In the genomic region with DNA sequence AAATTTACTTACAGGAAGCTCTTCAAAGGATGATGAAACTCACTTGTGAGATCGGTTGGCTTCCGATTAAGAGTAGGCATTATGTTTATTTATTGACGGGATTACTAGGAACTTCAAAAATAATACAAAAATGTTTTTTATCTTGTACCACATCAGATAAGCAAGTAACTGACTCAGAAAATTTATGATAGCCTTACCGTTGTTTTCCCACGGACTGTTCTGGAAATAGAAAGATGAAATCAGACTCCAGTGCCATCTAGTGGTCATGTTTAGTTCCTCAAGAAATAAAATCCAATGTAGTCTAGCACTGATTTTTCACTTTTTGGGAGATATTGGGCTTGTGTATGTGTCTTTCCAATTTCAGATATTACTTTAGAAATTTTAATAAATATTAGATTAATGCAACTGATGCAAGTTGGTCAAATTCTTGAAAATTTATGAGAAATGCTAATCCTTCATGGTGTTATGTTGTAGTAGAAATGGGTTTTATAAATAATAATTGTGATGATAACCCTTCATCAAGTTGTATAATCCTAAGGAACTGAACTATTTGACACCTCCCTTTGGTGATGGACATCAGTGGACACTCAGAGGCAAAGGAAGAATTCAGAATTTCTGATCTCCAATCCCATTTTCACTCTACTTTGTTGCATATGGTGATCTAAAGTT, we compare ENCODE assay signal across 8 cellular contexts.
DNase-seq lines count a peak whose midpoint lies in the region; ATAC-seq and TF ChIP-seq lines count a peak whose summit lies in the region.

No MANE protein-coding gene starts in this region.

- H3K4me3 ChIP-seq in effector memory CD4-positive, alpha-beta T cell (ENCODE audit: insufficient read depth, low read depth, low read length, poor library complexity, severe bottlenecking) = no peak overlapping the region
- no peak overlapping the region for H3K4me3 ChIP-seq in H7 (ENCODE audit: insufficient read depth, low read depth, low read length)

- no peak overlapping the region for H3K27ac Mint-ChIP-seq in effector memory CD8-positive, alpha-beta T cell
- H3K27ac Mint-ChIP-seq in mesothelial cell of epicardium = peak overlapping the region; percentile 11

- H3K27me3 ChIP-seq in effector memory CD4-positive, alpha-beta T cell (replicated peaks; ENCODE audit: control insufficient read depth, insufficient read depth, low read length, poor library complexity, severe bottlenecking) = no peaks in the 10 kb centered on the region
- H3K27me3 ChIP-seq in H7 (ENCODE audit: control insufficient read depth, insufficient read depth, low read length) = no peaks in the 10 kb centered on the region

- peak overlapping the region; percentile 22 to 56 for H3K4me3 Mint-ChIP-seq in effector memory CD8-positive, alpha-beta T cell
- no peak overlapping the region for H3K4me3 Mint-ChIP-seq in mesothelial cell of epicardium

- ATAC-seq in effector memory CD8-positive, alpha-beta T cell (replicated peaks) = peak; percentile 23

- peaks cover 8 to 23% of the 10 kb centered on the region in 2 donors for H3K4me1 Mint-ChIP-seq in effector memory CD8-positive, alpha-beta T cell (ENCODE audit: low read depth in 2 of 2)
- H3K4me1 Mint-ChIP-seq in mesothelial cell of epicardium = peaks cover 5% of the 10 kb centered on the region

- no peak overlapping the region for H3K27ac ChIP-seq in effector memory CD4-positive, alpha-beta T cell (ENCODE audit: insufficient read depth, low read length, poor library complexity, severe bottlenecking)

- no peaks in the 10 kb centered on the region for H3K4me1 ChIP-seq in effector memory CD4-positive, alpha-beta T cell (ENCODE audit: control insufficient read depth, insufficient read depth, low read length, poor library complexity, severe bottlenecking)

- no peaks in the 10 kb centered on the region for H3K36me3 ChIP-seq in effector memory CD4-positive, alpha-beta T cell (ENCODE audit: control insufficient read depth, insufficient read depth, low read length)
- H3K36me3 ChIP-seq in H7 (replicated peaks; ENCODE audit: control insufficient read depth, insufficient read depth, low read length) = no peaks in the 10 kb centered on the region

- H3K27me3 Mint-ChIP-seq in effector memory CD8-positive, alpha-beta T cell = peaks cover 0 to 5% of the 10 kb centered on the region in 2 donors
- no peaks in the 10 kb centered on the region for H3K27me3 Mint-ChIP-seq in mesothelial cell of epicardium (ENCODE audit: low read depth)

- no peaks in the 10 kb centered on the region for H3K9me3 ChIP-seq in effector memory CD4-positive, alpha-beta T cell (ENCODE audit: control insufficient read depth, low read length)

- TF ChIP-seq CTCF in mesothelial cell of epicardium (IDR thresholded peaks at IDR 0.05; ENCODE audit: unreplicated experiment) = peak; percentile 91

- intact Hi-C loops in posterior vena cava (cut with DNase I) = loop anchor here (5.0 to 10.0 kb wide), 4 partner anchors 130 to 470 kb away; no protein-coding TSS in a partner anchor

- DNase-seq in DMS153 treated with DMSO at 0.1 percent for 48 hours (lab: John Stamatoyannopoulos, UW; ENCODE audit: unreplicated experiment) = peak; percentile 46
- DNase-seq in HT1080 (ENCODE audit: low read depth) = peak; percentile 44
- peak; percentile 54 for DNase-seq in RPMI7951 (ENCODE audit: low read depth)
- peak in 1 of 3 experiments; percentile 2 for DNase-seq in effector memory CD8-positive, alpha-beta T cell
- DNase-seq in mesothelial cell of epicardium (ENCODE audit: low spot score in 2 of 2, unreplicated experiment in 2 of 2) = no peak
- DNase-seq in posterior vena cava (ENCODE audit: low spot score) = no peak
- no peak for DNase-seq in effector memory CD4-positive, alpha-beta T cell
- DNase-seq in H7 = no peak

- no peaks in the 10 kb centered on the region for H3K36me3 Mint-ChIP-seq in effector memory CD8-positive, alpha-beta T cell (ENCODE audit: insufficient read depth)
- peaks cover 2% of the 10 kb centered on the region for H3K36me3 Mint-ChIP-seq in mesothelial cell of epicardium

- no peaks in the 10 kb centered on the region for H3K9me3 Mint-ChIP-seq in effector memory CD8-positive, alpha-beta T cell
- no peaks in the 10 kb centered on the region for H3K9me3 Mint-ChIP-seq in mesothelial cell of epicardium

Comparison
In these comparisons a context has a peak if more than half of its experiments do, and no peak if none do; other contexts are left out.
1. DNase-seq: peak in DMS153 treated with DMSO at 0.1 percent for 48 hours (single experiment), HT1080 (single experiment) and RPMI7951 (single experiment); none in mesothelial cell of epicardium (0 of 2), posterior vena cava (single experiment), effector memory CD4-positive, alpha-beta T cell (0 of 3) and H7 (single experiment).